Comparison of ENCODE assay signal across 8 cellular contexts in the genomic region with DNA sequence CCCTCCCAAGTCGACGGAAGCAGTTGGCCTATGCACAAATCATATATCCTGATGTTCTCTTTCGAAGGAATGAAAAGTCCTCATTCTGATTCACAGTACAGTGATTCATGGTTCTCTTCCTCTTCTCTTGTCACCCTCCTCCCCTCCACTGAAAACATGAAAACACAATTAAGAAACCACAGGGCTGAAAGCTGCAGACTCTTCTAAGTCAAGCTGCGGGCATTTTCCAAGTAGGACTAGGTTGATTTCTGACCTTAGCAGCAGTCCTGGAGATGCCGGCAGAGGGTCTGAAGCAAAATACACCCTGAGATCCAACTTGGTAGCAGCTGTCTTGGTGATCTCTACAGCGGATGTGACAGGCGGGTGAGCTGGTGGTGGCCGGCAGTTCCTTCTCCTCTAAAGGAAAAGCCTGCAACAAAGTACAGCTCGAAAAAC. TPM values are rescaled to one million over a fixed set of nuclear protein-coding genes. Genes with fewer than 3 reads are reported as not detected.
A peak's percentile ranks its signal among the peaks of the same experiment; 100 is the strongest.
DNase-seq lines count a peak whose midpoint lies in the region; ATAC-seq and TF ChIP-seq lines count a peak whose summit lies in the region.

No MANE protein-coding gene starts in this region.

- peaks cover 44% of the 10 kb centered on the region for H3K27me3 Mint-ChIP-seq in activated CD8-positive, alpha-beta T cell treated with anti-CD3 and anti-CD28 coated beads, Interleukin-2, amount 10 ng/mL, durations not matched to agents 7 days and 5 days (ENCODE audit: low read depth)

- H3K27ac Mint-ChIP-seq in activated CD8-positive, alpha-beta T cell treated with anti-CD3 and anti-CD28 coated beads, Interleukin-2, amount 10 ng/mL, durations not matched to agents 7 days and 5 days: no peak overlapping the region

- no peaks in the 10 kb centered on the region for H3K36me3 Mint-ChIP-seq in activated CD8-positive, alpha-beta T cell treated with anti-CD3 and anti-CD28 coated beads, Interleukin-2, amount 10 ng/mL, durations not matched to agents 7 days and 5 days (ENCODE audit: low read depth)

- peak overlapping the region; percentile 48 for H3K4me3 Mint-ChIP-seq in activated CD8-positive, alpha-beta T cell treated with anti-CD3 and anti-CD28 coated beads, Interleukin-2, amount 10 ng/mL, durations not matched to agents 7 days and 5 days

- peak; percentile 43 for ATAC-seq in GM18505 (IDR thresholded peaks at IDR 0.05; ENCODE audit: unreplicated experiment)
- ATAC-seq in HG03135 (IDR thresholded peaks at IDR 0.05; ENCODE audit: unreplicated experiment): peak; percentile 46
- ATAC-seq in activated CD8-positive, alpha-beta T cell treated with anti-CD3 and anti-CD28 coated beads, Interleukin-2, amount 10 ng/mL, durations not matched to agents 7 days and 5 days: peak; percentile 57
- no peak for ATAC-seq in HG02973 (IDR thresholded peaks at IDR 0.05; ENCODE audit: unreplicated experiment)

- H3K4me1 Mint-ChIP-seq in activated CD8-positive, alpha-beta T cell treated with anti-CD3 and anti-CD28 coated beads, Interleukin-2, amount 10 ng/mL, durations not matched to agents 7 days and 5 days (ENCODE audit: low read depth): peaks cover 34% of the 10 kb centered on the region

- DNase-seq in activated CD8-positive, alpha-beta T cell treated with anti-CD3 and anti-CD28 coated beads, Interleukin-2, amount 10 ng/mL, durations not matched to agents 7 days and 5 days: peak; percentile 45
- DNase-seq in kidney glomerular epithelial cell (lab: John Stamatoyannopoulos, UW) (peak; percentile 79), NCI-H526 treated with DMSO at 0.1 percent for 48 hours (lab: John Stamatoyannopoulos, UW) (no peak), NCI-H510A treated with DMSO at 0.1 percent for 48 hours (lab: John Stamatoyannopoulos, UW) (no peak)
- no peak for DNase-seq in activated effector memory CD4-positive, alpha-beta T cell treated with anti-CD3 and anti-CD28 coated beads, Interleukin-2, amount 50 U/mL, for 16 hours

- CTCF ChIA-PET in activated CD8-positive, alpha-beta T cell treated with anti-CD3 and anti-CD28 coated beads, Interleukin-2, amount 10 ng/mL, durations not matched to agents 7 days and 5 days (lab: Charles Lee): interaction anchor here (1.2 kb wide), 1 partner anchor 231 kb away, joined by 4 read pairs; no protein-coding TSS in a partner anchor

- no peak for TF ChIP-seq POLR2A in GM18505 (IDR thresholded peaks at IDR 0.05; ENCODE audit: borderline replicate concordance, extremely low read depth, insufficient read depth, insufficient read length)

- H3K9me3 Mint-ChIP-seq in activated CD8-positive, alpha-beta T cell treated with anti-CD3 and anti-CD28 coated beads, Interleukin-2, amount 10 ng/mL, durations not matched to agents 7 days and 5 days (ENCODE audit: insufficient read depth): no peaks in the 10 kb centered on the region

- POLR2A ChIA-PET in activated CD8-positive, alpha-beta T cell treated with anti-CD3 and anti-CD28 coated beads, Interleukin-2, amount 10 ng/mL, durations not matched to agents 7 days and 5 days (lab: Charles Lee): no interaction called here

RNA-seq across cellular contexts. Expression of a gene that starts 6.2 kb away (rescaled TPM):
- under 1 TPM; 0.18 to 0.60 TPM for total RNA-seq in activated CD8-positive, alpha-beta T cell treated with anti-CD3 and anti-CD28 coated beads, Interleukin-2, amount 10 ng/mL, durations not matched to agents 7 days and 5 days

Comparison
In these comparisons a context has a peak if more than half of its experiments do, and no peak if none do; other contexts are left out.
1. DNase-seq: peak in activated CD8-positive, alpha-beta T cell treated with anti-CD3 and anti-CD28 coated beads, Interleukin-2, amount 10 ng/mL, durations not matched to agents 7 days and 5 days (single experiment) and kidney glomerular epithelial cell (single experiment); none in NCI-H526 treated with DMSO at 0.1 percent for 48 hours (single experiment), NCI-H510A treated with DMSO at 0.1 percent for 48 hours (single experiment) and activated effector memory CD4-positive, alpha-beta T cell treated with anti-CD3 and anti-CD28 coated beads, Interleukin-2, amount 50 U/mL, for 16 hours (single experiment).